In the genomic region with DNA sequence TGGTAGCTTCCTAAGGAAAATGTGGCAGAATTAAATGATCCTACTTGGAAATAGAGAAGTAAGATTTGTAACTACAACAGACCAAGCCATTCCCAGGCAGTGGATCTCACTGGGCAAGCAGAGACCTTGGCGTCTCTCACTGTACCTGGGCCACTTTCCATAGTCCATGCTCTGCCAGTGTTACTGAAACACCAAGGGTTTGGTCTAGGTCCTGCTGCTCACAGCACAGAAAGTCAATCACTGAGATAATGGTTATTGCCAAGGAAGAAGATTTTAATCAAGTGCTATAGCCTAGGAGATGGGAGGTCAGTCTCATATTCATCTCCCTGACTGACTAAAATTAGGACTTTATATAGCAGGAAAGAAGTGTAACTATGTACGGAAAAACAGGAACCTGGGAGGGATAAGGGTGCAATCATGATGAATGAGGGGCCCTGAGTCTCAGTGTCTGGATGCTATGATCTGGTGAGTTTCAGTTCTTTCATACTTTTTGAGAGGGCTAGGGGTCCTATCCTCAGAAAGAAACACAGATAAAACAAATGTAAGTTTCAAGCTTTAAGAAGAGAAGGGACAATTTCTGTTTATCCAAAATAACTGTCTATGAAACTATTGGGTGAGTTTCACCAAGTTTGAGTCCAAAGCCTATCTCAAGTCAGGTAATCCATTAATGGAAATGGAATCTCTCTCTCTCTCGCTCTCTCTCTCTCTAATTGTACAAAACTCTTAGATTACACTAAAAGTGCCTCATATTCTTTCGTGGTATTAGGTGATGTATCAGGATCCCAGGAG, we compare ENCODE assay signal across 1 cellular context.
TF ChIP-seq lines count a peak whose summit lies in the region.

No MANE protein-coding gene starts in this region.

TF ChIP-seq in GM23338, 12 proteins besides CTCF, POLR2A, EP300 and RAD21:
- TF ChIP-seq EZH2 (IDR thresholded peaks at IDR 0.05; ENCODE audit: low read depth, unreplicated experiment) (no peak), POLR2AphosphoS5 (IDR thresholded peaks at IDR 0.05; ENCODE audit: low read depth) (no peak), STAT1 (IDR thresholded peaks at IDR 0.05; ENCODE audit: unreplicated experiment) (no peak), ZNF114 (CRISPR knock-in tag; IDR thresholded peaks at IDR 0.05) (no peak), CREB1 (CRISPR knock-in tag; IDR thresholded peaks at IDR 0.05; ENCODE audit: low read depth) (no peak), JUNB (IDR thresholded peaks at IDR 0.05; ENCODE audit: unreplicated experiment) (no peak), ZNF331 (CRISPR knock-in tag; IDR thresholded peaks at IDR 0.05; ENCODE audit: low read depth) (no peak), NANOG (IDR thresholded peaks at IDR 0.05; ENCODE audit: borderline replicate concordance) (no peak), EZH2phosphoT487 (IDR thresholded peaks at IDR 0.05; ENCODE audit: unreplicated experiment) (no peak)
- TF ChIP-seq, protein P1, sequence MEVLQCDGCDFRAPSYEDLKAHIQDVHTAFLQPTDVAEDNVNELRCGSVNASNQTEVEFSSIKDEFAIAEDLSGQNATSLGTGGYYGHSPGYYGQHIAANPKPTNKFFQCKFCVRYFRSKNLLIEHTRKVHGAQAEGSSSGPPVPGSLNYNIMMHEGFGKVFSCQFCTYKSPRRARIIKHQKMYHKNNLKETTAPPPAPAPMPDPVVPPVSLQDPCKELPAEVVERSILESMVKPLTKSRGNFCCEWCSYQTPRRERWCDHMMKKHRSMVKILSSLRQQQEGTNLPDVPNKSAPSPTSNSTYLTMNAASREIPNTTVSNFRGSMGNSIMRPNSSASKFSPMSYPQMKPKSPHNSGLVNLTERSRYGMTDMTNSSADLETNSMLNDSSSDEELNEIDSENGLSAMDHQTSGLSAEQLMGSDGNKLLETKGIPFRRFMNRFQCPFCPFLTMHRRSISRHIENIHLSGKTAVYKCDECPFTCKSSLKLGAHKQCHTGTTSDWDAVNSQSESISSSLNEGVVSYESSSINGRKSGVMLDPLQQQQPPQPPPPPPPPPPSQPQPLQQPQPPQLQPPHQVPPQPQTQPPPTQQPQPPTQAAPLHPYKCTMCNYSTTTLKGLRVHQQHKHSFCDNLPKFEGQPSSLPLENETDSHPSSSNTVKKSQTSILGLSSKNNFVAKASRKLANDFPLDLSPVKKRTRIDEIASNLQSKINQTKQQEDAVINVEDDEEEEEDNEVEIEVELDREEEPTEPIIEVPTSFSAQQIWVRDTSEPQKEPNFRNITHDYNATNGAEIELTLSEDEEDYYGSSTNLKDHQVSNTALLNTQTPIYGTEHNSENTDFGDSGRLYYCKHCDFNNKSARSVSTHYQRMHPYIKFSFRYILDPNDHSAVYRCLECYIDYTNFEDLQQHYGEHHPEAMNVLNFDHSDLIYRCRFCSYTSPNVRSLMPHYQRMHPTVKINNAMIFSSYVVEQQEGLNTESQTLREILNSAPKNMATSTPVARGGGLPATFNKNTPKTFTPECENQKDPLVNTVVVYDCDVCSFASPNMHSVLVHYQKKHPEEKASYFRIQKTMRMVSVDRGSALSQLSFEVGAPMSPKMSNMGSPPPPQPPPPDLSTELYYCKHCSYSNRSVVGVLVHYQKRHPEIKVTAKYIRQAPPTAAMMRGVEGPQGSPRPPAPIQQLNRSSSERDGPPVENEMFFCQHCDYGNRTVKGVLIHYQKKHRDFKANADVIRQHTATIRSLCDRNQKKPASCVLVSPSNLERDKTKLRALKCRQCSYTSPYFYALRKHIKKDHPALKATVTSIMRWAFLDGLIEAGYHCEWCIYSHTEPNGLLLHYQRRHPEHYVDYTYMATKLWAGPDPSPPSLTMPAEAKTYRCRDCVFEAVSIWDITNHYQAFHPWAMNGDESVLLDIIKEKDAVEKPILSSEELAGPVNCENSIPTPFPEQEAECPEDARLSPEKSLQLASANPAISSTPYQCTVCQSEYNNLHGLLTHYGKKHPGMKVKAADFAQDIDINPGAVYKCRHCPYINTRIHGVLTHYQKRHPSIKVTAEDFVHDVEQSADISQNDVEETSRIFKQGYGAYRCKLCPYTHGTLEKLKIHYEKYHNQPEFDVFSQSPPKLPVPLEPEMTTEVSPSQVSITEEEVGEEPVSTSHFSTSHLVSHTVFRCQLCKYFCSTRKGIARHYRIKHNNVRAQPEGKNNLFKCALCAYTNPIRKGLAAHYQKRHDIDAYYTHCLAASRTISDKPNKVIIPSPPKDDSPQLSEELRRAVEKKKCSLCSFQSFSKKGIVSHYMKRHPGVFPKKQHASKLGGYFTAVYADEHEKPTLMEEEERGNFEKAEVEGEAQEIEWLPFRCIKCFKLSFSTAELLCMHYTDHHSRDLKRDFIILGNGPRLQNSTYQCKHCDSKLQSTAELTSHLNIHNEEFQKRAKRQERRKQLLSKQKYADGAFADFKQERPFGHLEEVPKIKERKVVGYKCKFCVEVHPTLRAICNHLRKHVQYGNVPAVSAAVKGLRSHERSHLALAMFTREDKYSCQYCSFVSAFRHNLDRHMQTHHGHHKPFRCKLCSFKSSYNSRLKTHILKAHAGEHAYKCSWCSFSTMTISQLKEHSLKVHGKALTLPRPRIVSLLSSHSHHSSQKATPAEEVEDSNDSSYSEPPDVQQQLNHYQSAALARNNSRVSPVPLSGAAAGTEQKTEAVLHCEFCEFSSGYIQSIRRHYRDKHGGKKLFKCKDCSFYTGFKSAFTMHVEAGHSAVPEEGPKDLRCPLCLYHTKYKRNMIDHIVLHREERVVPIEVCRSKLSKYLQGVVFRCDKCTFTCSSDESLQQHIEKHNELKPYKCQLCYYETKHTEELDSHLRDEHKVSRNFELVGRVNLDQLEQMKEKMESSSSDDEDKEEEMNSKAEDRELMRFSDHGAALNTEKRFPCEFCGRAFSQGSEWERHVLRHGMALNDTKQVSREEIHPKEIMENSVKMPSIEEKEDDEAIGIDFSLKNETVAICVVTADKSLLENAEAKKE (CRISPR knock-in tag; IDR thresholded peaks at IDR 0.05): no peak
- TF ChIP-seq, protein P2, sequence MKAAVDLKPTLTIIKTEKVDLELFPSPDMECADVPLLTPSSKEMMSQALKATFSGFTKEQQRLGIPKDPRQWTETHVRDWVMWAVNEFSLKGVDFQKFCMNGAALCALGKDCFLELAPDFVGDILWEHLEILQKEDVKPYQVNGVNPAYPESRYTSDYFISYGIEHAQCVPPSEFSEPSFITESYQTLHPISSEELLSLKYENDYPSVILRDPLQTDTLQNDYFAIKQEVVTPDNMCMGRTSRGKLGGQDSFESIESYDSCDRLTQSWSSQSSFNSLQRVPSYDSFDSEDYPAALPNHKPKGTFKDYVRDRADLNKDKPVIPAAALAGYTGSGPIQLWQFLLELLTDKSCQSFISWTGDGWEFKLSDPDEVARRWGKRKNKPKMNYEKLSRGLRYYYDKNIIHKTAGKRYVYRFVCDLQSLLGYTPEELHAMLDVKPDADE (IDR thresholded peaks at IDR 0.05): no peak
- TF ChIP-seq, protein P3, sequence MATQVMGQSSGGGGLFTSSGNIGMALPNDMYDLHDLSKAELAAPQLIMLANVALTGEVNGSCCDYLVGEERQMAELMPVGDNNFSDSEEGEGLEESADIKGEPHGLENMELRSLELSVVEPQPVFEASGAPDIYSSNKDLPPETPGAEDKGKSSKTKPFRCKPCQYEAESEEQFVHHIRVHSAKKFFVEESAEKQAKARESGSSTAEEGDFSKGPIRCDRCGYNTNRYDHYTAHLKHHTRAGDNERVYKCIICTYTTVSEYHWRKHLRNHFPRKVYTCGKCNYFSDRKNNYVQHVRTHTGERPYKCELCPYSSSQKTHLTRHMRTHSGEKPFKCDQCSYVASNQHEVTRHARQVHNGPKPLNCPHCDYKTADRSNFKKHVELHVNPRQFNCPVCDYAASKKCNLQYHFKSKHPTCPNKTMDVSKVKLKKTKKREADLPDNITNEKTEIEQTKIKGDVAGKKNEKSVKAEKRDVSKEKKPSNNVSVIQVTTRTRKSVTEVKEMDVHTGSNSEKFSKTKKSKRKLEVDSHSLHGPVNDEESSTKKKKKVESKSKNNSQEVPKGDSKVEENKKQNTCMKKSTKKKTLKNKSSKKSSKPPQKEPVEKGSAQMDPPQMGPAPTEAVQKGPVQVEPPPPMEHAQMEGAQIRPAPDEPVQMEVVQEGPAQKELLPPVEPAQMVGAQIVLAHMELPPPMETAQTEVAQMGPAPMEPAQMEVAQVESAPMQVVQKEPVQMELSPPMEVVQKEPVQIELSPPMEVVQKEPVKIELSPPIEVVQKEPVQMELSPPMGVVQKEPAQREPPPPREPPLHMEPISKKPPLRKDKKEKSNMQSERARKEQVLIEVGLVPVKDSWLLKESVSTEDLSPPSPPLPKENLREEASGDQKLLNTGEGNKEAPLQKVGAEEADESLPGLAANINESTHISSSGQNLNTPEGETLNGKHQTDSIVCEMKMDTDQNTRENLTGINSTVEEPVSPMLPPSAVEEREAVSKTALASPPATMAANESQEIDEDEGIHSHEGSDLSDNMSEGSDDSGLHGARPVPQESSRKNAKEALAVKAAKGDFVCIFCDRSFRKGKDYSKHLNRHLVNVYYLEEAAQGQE (IDR thresholded peaks at IDR 0.05; ENCODE audit: unreplicated experiment): no peak
